Comparison of ENCODE assay signal across 17 cellular contexts in genomic region chr2:161956751-161957150, GRCh38.
A peak's percentile ranks its signal among the peaks of the same experiment; 100 is the strongest.
DNase-seq lines count a peak whose midpoint lies in the region; ATAC-seq and TF ChIP-seq lines count a peak whose summit lies in the region.
"Had no signal": no experiment of that assay in that cellular context is flagged by ENCODE, and none has a peak within 500 bp of the region (broad histone marks: within the 10 kb centered on the region; RNA-seq: fewer than 3 reads in every experiment).

No MANE protein-coding gene starts in this region.

- H3K9me3 Mint-ChIP-seq in activated CD4-positive, alpha-beta T cell treated with anti-CD3 and anti-CD28 coated beads, Interleukin-2, amount 10 ng/mL, durations not matched to agents 24 days and 14 days = peaks cover 20% of the 10 kb centered on the region
- peaks cover 11% of the 10 kb centered on the region for H3K9me3 Mint-ChIP-seq in activated T-helper 1 cell treated with anti-CD3 and anti-CD28 coated beads, Interleukin-12 subunit alpha, Interleukin-12 subunit beta, Interleukin-2, Interleukin-4 antibody, amounts not matched to agents 30 ng/mL and 10 ng/mL and 1 ng/mL, durations not matched to agents 14 hours and 24 hours and 36 hours
- H3K9me3 Mint-ChIP-seq in neural progenitor cell = no peaks in the 10 kb centered on the region

- intact Hi-C loops in activated CD4-positive, alpha-beta T cell treated with anti-CD3 and anti-CD28 coated beads, Interleukin-2, amount 10 ng/mL, durations not matched to agents 24 days and 14 days (cut with micrococcal nuclease) = loop anchor here (1.0 kb wide), 1 partner anchor 23 kb away; no protein-coding TSS in a partner anchor
- intact Hi-C loops in activated T-helper 1 cell treated with anti-CD3 and anti-CD28 coated beads, Interleukin-12 subunit alpha, Interleukin-12 subunit beta, Interleukin-2, Interleukin-4 antibody, amounts not matched to agents 30 ng/mL and 10 ng/mL and 1 ng/mL, durations not matched to agents 14 hours and 24 hours and 36 hours (cut with micrococcal nuclease) = loop anchor here (10.0 kb wide), 1 partner anchor 1552 kb away; no protein-coding TSS in a partner anchor

- H3K27me3 Mint-ChIP-seq in activated CD4-positive, alpha-beta T cell treated with anti-CD3 and anti-CD28 coated beads, Interleukin-2, amount 10 ng/mL, durations not matched to agents 24 days and 14 days = no peaks in the 10 kb centered on the region
- H3K27me3 Mint-ChIP-seq in activated T-helper 1 cell treated with anti-CD3 and anti-CD28 coated beads, Interleukin-12 subunit alpha, Interleukin-12 subunit beta, Interleukin-2, Interleukin-4 antibody, amounts not matched to agents 30 ng/mL and 10 ng/mL and 1 ng/mL, durations not matched to agents 14 hours and 24 hours and 36 hours (ENCODE audit: insufficient read depth) = no peaks in the 10 kb centered on the region
- H3K27me3 Mint-ChIP-seq in neural progenitor cell (ENCODE audit: insufficient read depth, low read depth) = no peaks in the 10 kb centered on the region

- H2AFZ ChIP-seq in neural progenitor cell (replicated peaks) = peak overlapping the region; percentile 18

- no peaks in the 10 kb centered on the region for H3F3A ChIP-seq in neural progenitor cell (ENCODE audit: low read depth)

- H3K27ac Mint-ChIP-seq in activated CD4-positive, alpha-beta T cell treated with anti-CD3 and anti-CD28 coated beads, Interleukin-2, amount 10 ng/mL, durations not matched to agents 24 days and 14 days = peak overlapping the region; percentile 92
- peak overlapping the region; percentile 93 for H3K27ac Mint-ChIP-seq in activated T-helper 1 cell treated with anti-CD3 and anti-CD28 coated beads, Interleukin-12 subunit alpha, Interleukin-12 subunit beta, Interleukin-2, Interleukin-4 antibody, amounts not matched to agents 30 ng/mL and 10 ng/mL and 1 ng/mL, durations not matched to agents 14 hours and 24 hours and 36 hours
- H3K27ac Mint-ChIP-seq in neural progenitor cell = no peak overlapping the region

- H3K4me2 ChIP-seq in neural progenitor cell = no peak overlapping the region
- H3K4me2 ChIP-seq: SK-N-SH had no signal

- no peak for ATAC-seq in GM21515 (IDR thresholded peaks at IDR 0.05; ENCODE audit: unreplicated experiment)
- ATAC-seq: GM12878, Panc1 had no signal

- peaks cover 64% of the 10 kb centered on the region for H3K4me1 Mint-ChIP-seq in activated CD4-positive, alpha-beta T cell treated with anti-CD3 and anti-CD28 coated beads, Interleukin-2, amount 10 ng/mL, durations not matched to agents 24 days and 14 days
- peaks cover 88% of the 10 kb centered on the region for H3K4me1 Mint-ChIP-seq in activated T-helper 1 cell treated with anti-CD3 and anti-CD28 coated beads, Interleukin-12 subunit alpha, Interleukin-12 subunit beta, Interleukin-2, Interleukin-4 antibody, amounts not matched to agents 30 ng/mL and 10 ng/mL and 1 ng/mL, durations not matched to agents 14 hours and 24 hours and 36 hours (ENCODE audit: low read depth)
- no peaks in the 10 kb centered on the region for H3K4me1 Mint-ChIP-seq in neural progenitor cell

- H3K4me1 ChIP-seq in neural progenitor cell = no peaks in the 10 kb centered on the region
- H3K4me1 ChIP-seq: esophagus squamous epithelium, vagina had no signal

- no peaks in the 10 kb centered on the region for H3K36me3 ChIP-seq in neural progenitor cell
- H3K36me3 ChIP-seq: esophagus squamous epithelium, neutrophil, vagina had no signal

- H3K9me3 ChIP-seq in neural progenitor cell (ENCODE audit: low read depth) = no peaks in the 10 kb centered on the region
- H3K9me3 ChIP-seq: esophagus squamous epithelium, neutrophil, SK-N-SH, vagina had no signal

- H3K9ac ChIP-seq in neural progenitor cell = no peak overlapping the region
- H3K9ac ChIP-seq: SK-N-SH had no signal

- peaks cover 22% of the 10 kb centered on the region for H3K36me3 Mint-ChIP-seq in activated CD4-positive, alpha-beta T cell treated with anti-CD3 and anti-CD28 coated beads, Interleukin-2, amount 10 ng/mL, durations not matched to agents 24 days and 14 days (ENCODE audit: low read depth)
- H3K36me3 Mint-ChIP-seq in activated T-helper 1 cell treated with anti-CD3 and anti-CD28 coated beads, Interleukin-12 subunit alpha, Interleukin-12 subunit beta, Interleukin-2, Interleukin-4 antibody, amounts not matched to agents 30 ng/mL and 10 ng/mL and 1 ng/mL, durations not matched to agents 14 hours and 24 hours and 36 hours (ENCODE audit: low read depth) = peaks cover 34% of the 10 kb centered on the region
- no peaks in the 10 kb centered on the region for H3K36me3 Mint-ChIP-seq in neural progenitor cell

- H4K20me1 ChIP-seq in neural progenitor cell (ENCODE audit: low read depth) = no peaks in the 10 kb centered on the region

- DNase-seq in activated CD4-positive, alpha-beta T cell treated with anti-CD3 and anti-CD28 coated beads, Interleukin-2, amount 10 ng/mL, durations not matched to agents 24 days and 14 days = peak; percentile 74
- no peak for DNase-seq in activated CD4-positive, alpha-beta T cell treated with anti-CD3 and anti-CD28 coated beads, Interleukin-2, amount 50 U/mL, for 48 hours
- peak; percentile 37 for DNase-seq in NCI-H2029 (lab: John Stamatoyannopoulos, UW)
- no peak for DNase-seq in activated T-helper 1 cell treated with anti-CD3 and anti-CD28 coated beads, Interleukin-12 subunit alpha, Interleukin-12 subunit beta, Interleukin-2, Interleukin-4 antibody, amounts not matched to agents 30 ng/mL and 10 ng/mL and 1 ng/mL, durations not matched to agents 14 hours and 24 hours and 36 hours (ENCODE audit: low spot score)
- DNase-seq in neural progenitor cell (ENCODE audit: low spot score) = no peak
- DNase-seq in HuH-7 (ENCODE audit: low spot score) = no peak
- no peak for DNase-seq in NCI-H82 (lab: John Stamatoyannopoulos, UW)
- DNase-seq: esophagus squamous epithelium, head of caudate nucleus, NCI-H1105, NCI-H524 treated with DMSO at 0.1 percent for 48 hours, SK-N-SH had no signal

- H3K79me2 ChIP-seq in neural progenitor cell (ENCODE audit: low read depth) = no peaks in the 10 kb centered on the region

- peak overlapping the region; percentile 70 for H3K4me3 Mint-ChIP-seq in activated CD4-positive, alpha-beta T cell treated with anti-CD3 and anti-CD28 coated beads, Interleukin-2, amount 10 ng/mL, durations not matched to agents 24 days and 14 days
- H3K4me3 Mint-ChIP-seq in activated T-helper 1 cell treated with anti-CD3 and anti-CD28 coated beads, Interleukin-12 subunit alpha, Interleukin-12 subunit beta, Interleukin-2, Interleukin-4 antibody, amounts not matched to agents 30 ng/mL and 10 ng/mL and 1 ng/mL, durations not matched to agents 14 hours and 24 hours and 36 hours = peak overlapping the region; percentile 75
- H3K4me3 Mint-ChIP-seq in neural progenitor cell = no peak overlapping the region

- TF ChIP-seq CTCF in neural progenitor cell (IDR thresholded peaks at IDR 0.05) = no peak

- H3K27me3 ChIP-seq in neural progenitor cell = peaks cover 4% of the 10 kb centered on the region
- H3K27me3 ChIP-seq: esophagus squamous epithelium, neutrophil, vagina had no signal

- H3K4me3 ChIP-seq in neural progenitor cell = no peak overlapping the region
- H3K4me3 ChIP-seq: esophagus squamous epithelium, GM12878, vagina had no signal

- no peak overlapping the region for H3K27ac ChIP-seq in neural progenitor cell
- H3K27ac ChIP-seq: esophagus squamous epithelium, neutrophil, vagina had no signal

Comparison
In these comparisons a context has a peak if more than half of its experiments do, and no peak if none do; other contexts are left out.
1. DNase-seq: peak in activated CD4-positive, alpha-beta T cell treated with anti-CD3 and anti-CD28 coated beads, Interleukin-2, amount 10 ng/mL, durations not matched to agents 24 days and 14 days (single experiment) and NCI-H2029 (single experiment); none in activated CD4-positive, alpha-beta T cell treated with anti-CD3 and anti-CD28 coated beads, Interleukin-2, amount 50 U/mL, for 48 hours (0 of 2), activated T-helper 1 cell treated with anti-CD3 and anti-CD28 coated beads, Interleukin-12 subunit alpha, Interleukin-12 subunit beta, Interleukin-2, Interleukin-4 antibody, amounts not matched to agents 30 ng/mL and 10 ng/mL and 1 ng/mL, durations not matched to agents 14 hours and 24 hours and 36 hours (single experiment), neural progenitor cell (single experiment), HuH-7 (single experiment) and NCI-H82 (single experiment).